1 cellular context compared by ENCODE assay signal in the genomic region with DNA sequence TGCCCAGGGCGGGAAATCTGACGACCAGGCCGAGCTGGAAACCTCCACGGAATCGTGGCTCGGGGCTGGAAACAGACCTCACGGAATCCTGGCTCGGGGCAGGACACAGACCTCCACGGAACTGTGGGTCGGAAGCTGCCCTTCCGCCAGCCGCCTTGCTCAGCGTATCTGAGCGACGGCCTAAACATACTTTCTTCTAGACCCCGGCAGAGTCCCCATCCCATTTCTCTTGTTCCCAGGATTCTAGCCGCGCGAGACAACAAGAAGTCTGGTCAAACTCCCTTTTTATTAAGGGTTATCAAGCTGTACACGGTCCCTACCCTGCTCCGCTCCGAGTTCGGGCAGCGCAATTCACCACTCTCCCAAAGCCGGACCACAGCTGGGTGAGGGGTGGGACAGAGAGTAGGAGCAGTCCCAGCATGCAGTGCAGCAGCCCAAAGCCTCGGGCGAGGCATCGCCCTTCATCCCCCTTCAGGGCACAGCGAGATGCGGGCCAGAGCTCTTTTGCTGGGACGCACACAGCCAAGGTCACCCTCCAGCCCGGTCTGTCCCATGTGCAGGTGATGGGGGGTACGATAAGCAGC.
TF ChIP-seq lines count a peak whose summit lies in the region.

No MANE protein-coding gene starts in this region.

TF ChIP-seq in HepG2, 621 proteins besides CTCF, POLR2A, EP300 and RAD21 (continued from another document):
- TF ChIP-seq ZNF333 (CRISPR knock-in tag; IDR thresholded peaks at IDR 0.05; ENCODE audit: borderline replicate concordance) (no peak; the same call in 1 of the 2 replicates), ZNF256 (CRISPR knock-in tag; conservative IDR thresholded peaks at IDR 0.05) (no peak), ZNF432 (CRISPR knock-in tag; IDR thresholded peaks at IDR 0.05; ENCODE audit: borderline replicate concordance) (no peak), POGK (CRISPR knock-in tag; conservative IDR thresholded peaks at IDR 0.05) (peak; percentile 63), NCOR1 (IDR thresholded peaks at IDR 0.05; ENCODE audit: borderline replicate concordance, low read length) (peak; percentile 41; the same call in 1 of the 2 replicates), MIXL1 (CRISPR knock-in tag; IDR thresholded peaks at IDR 0.05) (no peak), ZNF205 (CRISPR knock-in tag; IDR thresholded peaks at IDR 0.05) (no peak), MYNN (CRISPR knock-in tag; IDR thresholded peaks at IDR 0.05; ENCODE audit: low read depth) (no peak), ARNT2 (CRISPR knock-in tag; IDR thresholded peaks at IDR 0.05; ENCODE audit: low read depth) (no peak; the same call in 1 of the 2 replicates), ZNF530 (CRISPR knock-in tag; IDR thresholded peaks at IDR 0.05; ENCODE audit: low read depth) (no peak), ZFP37 (CRISPR knock-in tag; IDR thresholded peaks at IDR 0.05; ENCODE audit: borderline replicate concordance) (no peak), SP4 (CRISPR knock-in tag; IDR thresholded peaks at IDR 0.05) (peak; percentile 70; the same call in 1 of the 2 replicates), ZNF496 (CRISPR knock-in tag; IDR thresholded peaks at IDR 0.05; ENCODE audit: insufficient replicate concordance) (no peak), ZNF552 (CRISPR knock-in tag; IDR thresholded peaks at IDR 0.05; ENCODE audit: borderline replicate concordance) (peak; percentile 51; the same call in 1 of the 2 replicates), ZKSCAN5 (CRISPR knock-in tag; IDR thresholded peaks at IDR 0.05) (no peak), E2F5 (CRISPR knock-in tag; conservative IDR thresholded peaks at IDR 0.05) (peak; percentile 95), NFKB2 (CRISPR knock-in tag; IDR thresholded peaks at IDR 0.05; ENCODE audit: borderline replicate concordance) (no peak), PAF1 (CRISPR knock-in tag; IDR thresholded peaks at IDR 0.05) (no peak), ZNF24 (IDR thresholded peaks at IDR 0.05) (no peak), ZNF558 (CRISPR knock-in tag; IDR thresholded peaks at IDR 0.05; ENCODE audit: borderline replicate concordance) (no peak), STAT5B (CRISPR knock-in tag; IDR thresholded peaks at IDR 0.05) (no peak), FOXC1 (CRISPR knock-in tag; IDR thresholded peaks at IDR 0.05; ENCODE audit: borderline replicate concordance) (no peak; the same call in 1 of the 2 replicates), CEBPG (CRISPR knock-in tag; IDR thresholded peaks at IDR 0.05) (no peak), ZNF775 (CRISPR knock-in tag; IDR thresholded peaks at IDR 0.05; ENCODE audit: borderline replicate concordance) (no peak), SRSF1 (optimal IDR thresholded peaks at IDR 0.05; ENCODE audit: low read depth, low read length) (peak; percentile 32), STAG1 (CRISPR knock-in tag; IDR thresholded peaks at IDR 0.05) (no peak), SIN3A (IDR thresholded peaks at IDR 0.05; ENCODE audit: borderline replicate concordance, low read depth, low read length) (peak; percentile 83; the same call in 1 of the 2 replicates), FOXA1 (IDR thresholded peaks at IDR 0.05) (no peak), FOXA1 (CRISPR knock-in tag; IDR thresholded peaks at IDR 0.05) (no peak), ZNF10 (CRISPR knock-in tag; IDR thresholded peaks at IDR 0.05; ENCODE audit: borderline replicate concordance, low read depth) (no peak), ZSCAN30 (CRISPR knock-in tag; IDR thresholded peaks at IDR 0.05) (no peak), EED (CRISPR knock-in tag; IDR thresholded peaks at IDR 0.05) (no peak), TARDBP (CRISPR knock-in tag; IDR thresholded peaks at IDR 0.05) (no peak; the same call in 1 of the 2 replicates), SOX13 (IDR thresholded peaks at IDR 0.05) (no peak), SOX13 (CRISPR knock-in tag; conservative IDR thresholded peaks at IDR 0.05 in 1 of 2, IDR thresholded peaks at IDR 0.05 in 1 of 2) (no peak), ZNF550 (CRISPR knock-in tag; IDR thresholded peaks at IDR 0.05; ENCODE audit: borderline replicate concordance) (no peak), GATA4 (IDR thresholded peaks at IDR 0.05; ENCODE audit: borderline replicate concordance, low read depth) (no peak), ZNF468 (CRISPR knock-in tag; IDR thresholded peaks at IDR 0.05) (no peak), ZNF17 (CRISPR knock-in tag; IDR thresholded peaks at IDR 0.05) (no peak), NFE2 (CRISPR knock-in tag; IDR thresholded peaks at IDR 0.05) (no peak), ZNF207 (IDR thresholded peaks at IDR 0.05; ENCODE audit: borderline replicate concordance) (no peak)
- TF ChIP-seq, protein P1, sequence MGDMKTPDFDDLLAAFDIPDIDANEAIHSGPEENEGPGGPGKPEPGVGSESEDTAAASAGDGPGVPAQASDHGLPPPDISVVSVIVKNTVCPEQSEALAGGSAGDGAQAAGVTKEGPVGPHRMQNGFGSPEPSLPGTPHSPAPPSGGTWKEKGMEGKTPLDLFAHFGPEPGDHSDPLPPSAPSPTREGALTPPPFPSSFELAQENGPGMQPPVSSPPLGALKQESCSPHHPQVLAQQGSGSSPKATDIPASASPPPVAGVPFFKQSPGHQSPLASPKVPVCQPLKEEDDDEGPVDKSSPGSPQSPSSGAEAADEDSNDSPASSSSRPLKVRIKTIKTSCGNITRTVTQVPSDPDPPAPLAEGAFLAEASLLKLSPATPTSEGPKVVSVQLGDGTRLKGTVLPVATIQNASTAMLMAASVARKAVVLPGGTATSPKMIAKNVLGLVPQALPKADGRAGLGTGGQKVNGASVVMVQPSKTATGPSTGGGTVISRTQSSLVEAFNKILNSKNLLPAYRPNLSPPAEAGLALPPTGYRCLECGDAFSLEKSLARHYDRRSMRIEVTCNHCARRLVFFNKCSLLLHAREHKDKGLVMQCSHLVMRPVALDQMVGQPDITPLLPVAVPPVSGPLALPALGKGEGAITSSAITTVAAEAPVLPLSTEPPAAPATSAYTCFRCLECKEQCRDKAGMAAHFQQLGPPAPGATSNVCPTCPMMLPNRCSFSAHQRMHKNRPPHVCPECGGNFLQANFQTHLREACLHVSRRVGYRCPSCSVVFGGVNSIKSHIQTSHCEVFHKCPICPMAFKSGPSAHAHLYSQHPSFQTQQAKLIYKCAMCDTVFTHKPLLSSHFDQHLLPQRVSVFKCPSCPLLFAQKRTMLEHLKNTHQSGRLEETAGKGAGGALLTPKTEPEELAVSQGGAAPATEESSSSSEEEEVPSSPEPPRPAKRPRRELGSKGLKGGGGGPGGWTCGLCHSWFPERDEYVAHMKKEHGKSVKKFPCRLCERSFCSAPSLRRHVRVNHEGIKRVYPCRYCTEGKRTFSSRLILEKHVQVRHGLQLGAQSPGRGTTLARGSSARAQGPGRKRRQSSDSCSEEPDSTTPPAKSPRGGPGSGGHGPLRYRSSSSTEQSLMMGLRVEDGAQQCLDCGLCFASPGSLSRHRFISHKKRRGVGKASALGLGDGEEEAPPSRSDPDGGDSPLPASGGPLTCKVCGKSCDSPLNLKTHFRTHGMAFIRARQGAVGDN (CRISPR knock-in tag; IDR thresholded peaks at IDR 0.05): peak; percentile 67; the same call in 1 of the 2 replicates
- TF ChIP-seq, protein P2, sequence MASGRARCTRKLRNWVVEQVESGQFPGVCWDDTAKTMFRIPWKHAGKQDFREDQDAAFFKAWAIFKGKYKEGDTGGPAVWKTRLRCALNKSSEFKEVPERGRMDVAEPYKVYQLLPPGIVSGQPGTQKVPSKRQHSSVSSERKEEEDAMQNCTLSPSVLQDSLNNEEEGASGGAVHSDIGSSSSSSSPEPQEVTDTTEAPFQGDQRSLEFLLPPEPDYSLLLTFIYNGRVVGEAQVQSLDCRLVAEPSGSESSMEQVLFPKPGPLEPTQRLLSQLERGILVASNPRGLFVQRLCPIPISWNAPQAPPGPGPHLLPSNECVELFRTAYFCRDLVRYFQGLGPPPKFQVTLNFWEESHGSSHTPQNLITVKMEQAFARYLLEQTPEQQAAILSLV (CRISPR knock-in tag; IDR thresholded peaks at IDR 0.05; ENCODE audit: borderline replicate concordance): no peak
